In the genomic region with DNA sequence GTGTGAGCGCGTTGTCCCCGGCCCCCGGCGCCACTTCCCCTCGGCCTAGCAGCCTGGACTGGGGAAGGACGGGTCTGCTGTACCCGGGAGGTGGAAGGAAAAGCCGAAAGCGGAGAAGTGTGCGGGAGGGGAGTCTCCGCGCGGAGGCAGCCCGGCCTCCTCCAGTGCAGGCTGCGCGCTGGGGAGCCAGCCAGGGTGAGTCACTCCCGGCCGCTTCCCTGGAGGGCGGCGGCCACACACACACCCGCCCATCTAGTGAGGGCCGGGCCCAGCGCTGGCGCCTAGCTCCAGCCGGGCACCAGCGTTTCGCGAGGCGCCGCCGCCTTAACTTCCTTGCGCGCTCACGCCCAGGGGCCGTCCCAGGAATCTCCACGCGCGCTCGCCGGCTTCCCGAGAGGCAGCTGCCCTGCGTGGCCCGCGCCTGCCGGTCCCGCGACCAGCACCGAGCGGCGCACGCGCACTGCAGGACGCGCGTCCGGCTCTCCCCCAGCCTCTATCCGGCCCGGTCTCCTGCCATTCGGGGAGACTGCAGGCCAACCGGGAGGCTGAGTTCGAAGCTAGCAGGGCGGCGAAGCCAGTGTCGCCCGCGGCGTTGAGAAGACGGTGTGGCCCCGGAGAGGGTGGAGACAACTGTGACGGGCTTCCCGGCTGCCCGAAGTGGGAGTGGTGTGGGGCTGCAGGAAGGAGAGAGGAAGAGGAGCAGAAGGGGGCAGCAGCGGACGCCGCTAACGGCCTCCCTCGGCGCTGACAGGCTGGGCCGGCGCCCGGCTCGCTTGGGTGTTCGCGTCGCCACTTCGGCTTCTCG, we compare ENCODE assay signal across 1 cellular context.
TF ChIP-seq lines count a peak whose summit lies in the region.

Gene JAK2 (plus strand): TSS at position 702 of the 805 bp plus-strand sequence. CDS start 36,716 bp downstream, outside the sequence.

TF ChIP-seq in HepG2, 621 proteins besides CTCF, POLR2A, EP300 and RAD21 (continued from another document and continues in another):
- TF ChIP-seq, protein P1, sequence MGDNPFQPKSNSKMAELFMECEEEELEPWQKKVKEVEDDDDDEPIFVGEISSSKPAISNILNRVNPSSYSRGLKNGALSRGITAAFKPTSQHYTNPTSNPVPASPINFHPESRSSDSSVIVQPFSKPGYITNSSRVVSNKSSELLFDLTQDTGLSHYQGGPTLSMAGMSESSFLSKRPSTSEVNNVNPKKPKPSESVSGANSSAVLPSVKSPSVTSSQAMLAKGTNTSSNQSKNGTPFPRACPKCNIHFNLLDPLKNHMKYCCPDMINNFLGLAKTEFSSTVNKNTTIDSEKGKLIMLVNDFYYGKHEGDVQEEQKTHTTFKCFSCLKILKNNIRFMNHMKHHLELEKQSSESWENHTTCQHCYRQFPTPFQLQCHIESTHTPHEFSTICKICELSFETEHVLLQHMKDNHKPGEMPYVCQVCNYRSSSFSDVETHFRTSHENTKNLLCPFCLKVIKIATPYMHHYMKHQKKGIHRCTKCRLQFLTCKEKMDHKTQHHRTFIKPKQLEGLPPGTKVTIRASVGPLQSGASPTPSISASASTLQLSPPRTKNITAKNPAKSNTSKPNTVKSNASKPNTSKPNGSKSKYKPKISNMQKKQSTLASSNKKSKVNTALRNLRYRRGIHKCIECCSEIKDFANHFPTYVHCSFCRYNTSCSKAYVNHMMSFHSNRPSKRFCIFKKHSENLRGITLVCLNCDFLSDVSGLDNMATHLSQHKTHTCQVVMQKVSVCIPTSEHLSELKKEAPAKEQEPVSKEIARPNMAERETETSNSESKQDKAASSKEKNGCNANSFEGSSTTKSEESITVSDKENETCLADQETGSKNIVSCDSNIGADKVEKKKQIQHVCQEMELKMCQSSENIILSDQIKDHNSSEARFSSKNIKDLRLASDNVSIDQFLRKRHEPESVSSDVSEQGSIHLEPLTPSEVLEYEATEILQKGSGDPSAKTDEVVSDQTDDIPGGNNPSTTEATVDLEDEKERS (CRISPR knock-in tag; IDR thresholded peaks at IDR 0.05), result no peak
- TF ChIP-seq ZNF879 (CRISPR knock-in tag; IDR thresholded peaks at IDR 0.05), result 0 out of 2 replicates have a peak, but pooled peaks have one; percentile 86
- no peak; the same call in 1 of the 2 replicates for TF ChIP-seq ZBTB3 (CRISPR knock-in tag; IDR thresholded peaks at IDR 0.05; ENCODE audit: borderline replicate concordance, low read depth)
- TF ChIP-seq SALL2 (CRISPR knock-in tag; IDR thresholded peaks at IDR 0.05), result peak; percentile 38
- TF ChIP-seq SNAPC2 (CRISPR knock-in tag; IDR thresholded peaks at IDR 0.05), result peak; percentile 66; the same call in 1 of the 2 replicates
- no peak for TF ChIP-seq FOXK1 (CRISPR knock-in tag; IDR thresholded peaks at IDR 0.05; ENCODE audit: borderline replicate concordance, low read depth)
- TF ChIP-seq IRF9 (CRISPR knock-in tag; IDR thresholded peaks at IDR 0.05; ENCODE audit: borderline replicate concordance), result no peak; the same call in 1 of the 2 replicates
- no peak for TF ChIP-seq PRPF4 (IDR thresholded peaks at IDR 0.05; ENCODE audit: low read depth, low read length, poor library complexity, severe bottlenecking)
- TF ChIP-seq ZNF777 (CRISPR knock-in tag; IDR thresholded peaks at IDR 0.05), result peak; percentile 87
- TF ChIP-seq KLF11 (CRISPR knock-in tag; IDR thresholded peaks at IDR 0.05), result peak; percentile 55; the same call in 1 of the 2 replicates
- no peak for TF ChIP-seq MTF1 (CRISPR knock-in tag; IDR thresholded peaks at IDR 0.05)
- TF ChIP-seq PITX1 (CRISPR knock-in tag; IDR thresholded peaks at IDR 0.05), result peak; percentile 24; the same call in 1 of the 2 replicates
- peak; percentile 9; the same call in 1 of the 2 replicates for TF ChIP-seq ZNF430 (CRISPR knock-in tag; IDR thresholded peaks at IDR 0.05)
- no peak for TF ChIP-seq RBAK (CRISPR knock-in tag; IDR thresholded peaks at IDR 0.05)
- TF ChIP-seq, protein P2, sequence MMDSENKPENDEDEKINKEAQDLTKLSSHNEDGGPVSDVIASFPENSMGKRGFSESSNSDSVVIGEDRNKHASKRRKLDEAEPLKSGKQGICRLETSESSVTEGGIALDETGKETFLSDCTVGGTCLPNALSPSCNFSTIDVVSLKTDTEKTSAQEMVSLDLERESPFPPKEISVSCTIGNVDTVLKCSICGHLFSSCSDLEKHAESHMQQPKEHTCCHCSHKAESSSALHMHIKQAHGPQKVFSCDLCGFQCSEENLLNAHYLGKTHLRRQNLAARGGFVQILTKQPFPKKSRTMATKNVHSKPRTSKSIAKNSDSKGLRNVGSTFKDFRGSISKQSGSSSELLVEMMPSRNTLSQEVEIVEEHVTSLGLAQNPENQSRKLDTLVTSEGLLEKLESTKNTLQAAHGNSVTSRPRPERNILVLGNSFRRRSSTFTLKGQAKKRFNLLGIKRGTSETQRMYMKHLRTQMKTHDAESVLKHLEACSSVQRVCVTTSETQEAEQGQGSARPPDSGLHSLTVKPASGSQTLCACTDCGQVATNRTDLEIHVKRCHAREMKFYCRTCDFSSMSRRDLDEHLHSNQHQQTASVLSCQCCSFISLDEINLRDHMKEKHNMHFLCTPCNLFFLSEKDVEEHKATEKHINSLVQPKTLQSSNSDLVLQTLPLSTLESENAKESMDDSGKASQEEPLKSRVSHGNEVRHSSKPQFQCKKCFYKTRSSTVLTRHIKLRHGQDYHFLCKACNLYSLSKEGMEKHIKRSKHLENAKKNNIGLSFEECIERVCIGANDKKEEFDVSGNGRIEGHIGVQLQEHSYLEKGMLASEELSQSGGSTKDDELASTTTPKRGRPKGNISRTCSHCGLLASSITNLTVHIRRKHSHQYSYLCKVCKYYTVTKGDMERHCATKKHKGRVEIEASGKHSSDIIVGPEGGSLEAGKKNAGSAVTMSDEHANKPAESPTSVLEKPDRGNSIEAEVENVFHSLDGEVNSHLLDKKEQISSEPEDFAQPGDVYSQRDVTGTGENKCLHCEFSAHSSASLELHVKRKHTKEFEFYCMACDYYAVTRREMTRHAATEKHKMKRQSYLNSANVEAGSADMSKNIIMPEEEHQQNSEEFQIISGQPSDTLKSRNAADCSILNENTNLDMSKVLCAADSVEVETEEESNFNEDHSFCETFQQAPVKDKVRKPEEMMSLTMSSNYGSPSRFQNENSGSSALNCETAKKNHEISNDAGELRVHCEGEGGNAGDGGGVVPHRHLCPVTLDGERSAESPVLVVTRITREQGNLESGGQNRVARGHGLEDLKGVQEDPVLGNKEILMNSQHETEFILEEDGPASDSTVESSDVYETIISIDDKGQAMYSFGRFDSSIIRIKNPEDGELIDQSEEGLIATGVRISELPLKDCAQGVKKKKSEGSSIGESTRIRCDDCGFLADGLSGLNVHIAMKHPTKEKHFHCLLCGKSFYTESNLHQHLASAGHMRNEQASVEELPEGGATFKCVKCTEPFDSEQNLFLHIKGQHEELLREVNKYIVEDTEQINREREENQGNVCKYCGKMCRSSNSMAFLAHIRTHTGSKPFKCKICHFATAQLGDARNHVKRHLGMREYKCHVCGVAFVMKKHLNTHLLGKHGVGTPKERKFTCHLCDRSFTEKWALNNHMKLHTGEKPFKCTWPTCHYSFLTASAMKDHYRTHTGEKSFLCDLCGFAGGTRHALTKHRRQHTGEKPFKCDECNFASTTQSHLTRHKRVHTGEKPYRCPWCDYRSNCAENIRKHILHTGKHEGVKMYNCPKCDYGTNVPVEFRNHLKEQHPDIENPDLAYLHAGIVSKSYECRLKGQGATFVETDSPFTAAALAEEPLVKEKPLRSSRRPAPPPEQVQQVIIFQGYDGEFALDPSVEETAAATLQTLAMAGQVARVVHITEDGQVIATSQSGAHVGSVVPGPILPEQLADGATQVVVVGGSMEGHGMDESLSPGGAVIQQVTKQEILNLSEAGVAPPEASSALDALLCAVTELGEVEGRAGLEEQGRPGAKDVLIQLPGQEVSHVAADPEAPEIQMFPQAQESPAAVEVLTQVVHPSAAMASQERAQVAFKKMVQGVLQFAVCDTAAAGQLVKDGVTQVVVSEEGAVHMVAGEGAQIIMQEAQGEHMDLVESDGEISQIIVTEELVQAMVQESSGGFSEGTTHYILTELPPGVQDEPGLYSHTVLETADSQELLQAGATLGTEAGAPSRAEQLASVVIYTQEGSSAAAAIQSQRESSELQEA (CRISPR knock-in tag; IDR thresholded peaks at IDR 0.05; ENCODE audit: not compliant biosample characterization), result peak; percentile 36
- TF ChIP-seq ZNF724P (CRISPR knock-in tag; IDR thresholded peaks at IDR 0.05; ENCODE audit: borderline replicate concordance), result no peak
- TF ChIP-seq CHCHD3 (CRISPR knock-in tag; IDR thresholded peaks at IDR 0.05), result no peak
- TF ChIP-seq HDAC6 (IDR thresholded peaks at IDR 0.05; ENCODE audit: low read depth, low read length), result no peak
- TF ChIP-seq, protein P3, sequence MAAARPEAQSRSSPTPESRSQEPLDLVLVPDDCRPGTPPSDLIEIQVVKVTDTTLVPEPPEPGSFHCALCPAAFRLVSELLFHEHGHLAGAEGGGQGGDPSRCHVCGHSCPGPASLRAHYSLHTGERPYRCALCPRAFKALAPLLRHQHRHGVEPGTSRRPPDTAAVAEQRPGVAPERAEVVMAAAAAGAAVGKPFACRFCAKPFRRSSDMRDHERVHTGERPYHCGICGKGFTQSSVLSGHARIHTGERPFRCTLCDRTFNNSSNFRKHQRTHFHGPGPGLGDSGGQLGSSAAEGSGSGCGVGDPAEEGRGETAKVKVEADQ (CRISPR knock-in tag; IDR thresholded peaks at IDR 0.05; ENCODE audit: borderline replicate concordance), result no peak; the same call in none of the 2 replicates
- TF ChIP-seq SUZ12 (IDR thresholded peaks at IDR 0.05; ENCODE audit: low read depth, low read length), result no peak
- peak; percentile 76 for TF ChIP-seq ZBTB43 (CRISPR knock-in tag; conservative IDR thresholded peaks at IDR 0.05)
- TF ChIP-seq ZBTB4 (CRISPR knock-in tag; IDR thresholded peaks at IDR 0.05; ENCODE audit: borderline replicate concordance), result peak; percentile 62; the same call in 1 of the 2 replicates
- peak; percentile 63; the same call in 1 of the 2 replicates for TF ChIP-seq KLF6 (CRISPR knock-in tag; IDR thresholded peaks at IDR 0.05)
- no peak for TF ChIP-seq ZNF850 (CRISPR knock-in tag; conservative IDR thresholded peaks at IDR 0.05)
- TF ChIP-seq GFI1 (CRISPR knock-in tag; IDR thresholded peaks at IDR 0.05; ENCODE audit: borderline replicate concordance), result peak; percentile 41; the same call in 1 of the 2 replicates
